Comparison of ENCODE assay signal across 8 cellular contexts in genomic region chr1:36149973-36150295, GRCh38. TPM values are rescaled to one million over a fixed set of nuclear protein-coding genes. Genes with fewer than 3 reads are reported as not detected.
DNase-seq lines count a peak whose midpoint lies in the region; ATAC-seq and TF ChIP-seq lines count a peak whose summit lies in the region.

No MANE protein-coding gene starts in this region.

- H3K4me3 ChIP-seq in NB4 (ENCODE audit: low read depth, low read length) (peak overlapping the region; percentile 38), dorsolateral prefrontal cortex (peak overlapping the region in 55 of 59 donors; percentile 15 to 99 (median 93)), neuron (ENCODE audit: low read length) (peak overlapping the region; percentile 30)

- H3K36me3 ChIP-seq in neuron (ENCODE audit: insufficient read depth, low read length): no peaks in the 10 kb centered on the region

- intact Hi-C loops in CD4-positive, alpha-beta T cell (cut with DNase I, micrococcal nuclease): loop anchor here (1.0 to 5.0 kb wide), 11 partner anchors 12 to 271 kb away; partner anchors contain the start of genes THRAP3 (in 2 of the 2), ADPRS (in 1 of the 2), AGO3 (in 1 of the 2) and STK40 (in 1 of the 2)
- intact Hi-C loops in dorsolateral prefrontal cortex (cut with DNase I): loop anchor here (1.0 to 10.0 kb wide), 9 partner anchors 38 to 271 kb away; partner anchors contain the start of genes THRAP3 (in 2 of the 2), LSM10 (in 1 of the 2) and STK40 (in 1 of the 2)

- H2AFZ ChIP-seq in neuron (ENCODE audit: low read depth, low read length): no peak overlapping the region

- TF ChIP-seq CTCF in CD4-positive, alpha-beta T cell (IDR thresholded peaks at IDR 0.05): no peak
- TF ChIP-seq CTCF in NB4 (IDR thresholded peaks at IDR 0.05; ENCODE audit: low read depth, low read length) (no peak), dorsolateral prefrontal cortex (IDR thresholded peaks at IDR 0.05 in 54 of 56, conservative IDR thresholded peaks at IDR 0.05 in 2 of 56; ENCODE audit: low read depth in 1 of 56, partially characterized antibody in 56 of 56) (no peak)

- no peaks in the 10 kb centered on the region for H3K9me3 Mint-ChIP-seq in CD4-positive, alpha-beta T cell

- CTCF ChIA-PET in CD4-positive, alpha-beta T cell (lab: Charles Lee): interaction anchor here (0.6 to 4.0 kb wide), 36 partner anchors 8 to 269 kb away, joined by 3 to 114 read pairs (median 6); partner anchors contain the start of genes ADPRS, AGO1, AGO3 and SH3D21

- no peaks in the 10 kb centered on the region for H3K27me3 Mint-ChIP-seq in CD4-positive, alpha-beta T cell

- H3K4me1 Mint-ChIP-seq in CD4-positive, alpha-beta T cell (ENCODE audit: low read depth): peaks cover 74% of the 10 kb centered on the region

- no peaks in the 10 kb centered on the region for H3K9me3 ChIP-seq in CD4-positive, alpha-beta T cell (ENCODE audit: control insufficient read depth, low read length)
- peaks cover 3% of the 10 kb centered on the region for H3K9me3 ChIP-seq in neuron (ENCODE audit: low read length)

- DNase-seq in CD4-positive, alpha-beta T cell: no peak
- DNase-seq in NB4 (ENCODE audit: low read depth): no peak
- no peak for DNase-seq in dorsolateral prefrontal cortex
- DNase-seq in amniotic stem cell (lab: John Stamatoyannopoulos, UW): no peak
- no peak for DNase-seq in COLO668 (lab: John Stamatoyannopoulos, UW; ENCODE audit: unreplicated experiment)
- DNase-seq in NOMO-1 (lab: John Stamatoyannopoulos, UW; ENCODE audit: unreplicated experiment in 2 of 2): no peak

- peak; percentile 2 for ATAC-seq in CD4-positive, alpha-beta T cell (ENCODE audit: poor library complexity)
- ATAC-seq in HG03520 (IDR thresholded peaks at IDR 0.05; ENCODE audit: unreplicated experiment): no peak

- POLR2A ChIA-PET in CD4-positive, alpha-beta T cell (lab: Charles Lee): interaction anchor here (0.7 to 5.1 kb wide), 16 partner anchors 10 to 237 kb away, joined by 3 to 194 read pairs (median 6); partner anchors contain the start of genes AGO3 and THRAP3

- TF ChIP-seq POLR2A in NB4 (IDR thresholded peaks at IDR 0.05; ENCODE audit: extremely low read depth, insufficient read length): no peak

- peak overlapping the region; percentile 98 for H3K4me3 Mint-ChIP-seq in CD4-positive, alpha-beta T cell

- peaks cover 34% of the 10 kb centered on the region for H3K4me1 ChIP-seq in neuron (ENCODE audit: insufficient read depth, low read length)

- peak overlapping the region; percentile 95 for H3K27ac Mint-ChIP-seq in CD4-positive, alpha-beta T cell

- no peaks in the 10 kb centered on the region for H3K27me3 ChIP-seq in CD4-positive, alpha-beta T cell (ENCODE audit: control insufficient read depth, insufficient read depth, low read length)
- H3K27me3 ChIP-seq in dorsolateral prefrontal cortex (no peaks in the 10 kb centered on the region), neuron (ENCODE audit: insufficient read depth, low read length) (no peaks in the 10 kb centered on the region)

- peaks cover 8% of the 10 kb centered on the region for H3K36me3 Mint-ChIP-seq in CD4-positive, alpha-beta T cell (ENCODE audit: low read depth)

- peak overlapping the region; percentile 92 for H3K27ac ChIP-seq in CD4-positive, alpha-beta T cell (ENCODE audit: low read depth, low read length)
- peak overlapping the region; percentile 60 to 100 (median 92) for H3K27ac ChIP-seq in dorsolateral prefrontal cortex

RNA-seq across cellular contexts. Expression of gene TRAPPC3, which starts 0.6 kb away (rescaled TPM):
- 10 to 100 TPM; 18.4 to 21.3 TPM for total RNA-seq in CD4-positive, alpha-beta T cell
- 10 to 100 TPM; 41.0 to 81.9 (median 61.8) TPM for total RNA-seq in dorsolateral prefrontal cortex

RNA-seq across cellular contexts. Expression of gene MAP7D1, which starts 6.0 kb away (rescaled TPM):
- 100 to 1,000 TPM; 156 to 163 TPM for total RNA-seq in CD4-positive, alpha-beta T cell
- total RNA-seq in dorsolateral prefrontal cortex: 100 to 1,000 TPM; 184 to 392 (median 248) TPM

RNA-seq across cellular contexts. Expression of gene COL8A2, which starts 24.9 kb away (rescaled TPM):
- under 1 TPM; 0.05 to 0.06 TPM for total RNA-seq in CD4-positive, alpha-beta T cell
- total RNA-seq in dorsolateral prefrontal cortex: 1 to 10 TPM in 92 of 120 experiments, under 1 TPM in 28; 0.33 to 4.9 (median 1.3) TPM

Comparison
In these comparisons a context has a peak if more than half of its experiments do, and no peak if none do; other contexts are left out.
1. H3K4me3 ChIP-seq: peak in every context shown above with its lines; median percentile 93 in dorsolateral prefrontal cortex; 38 in NB4; 30 in neuron.